13 cellular contexts compared by ENCODE assay signal in the genomic region with DNA sequence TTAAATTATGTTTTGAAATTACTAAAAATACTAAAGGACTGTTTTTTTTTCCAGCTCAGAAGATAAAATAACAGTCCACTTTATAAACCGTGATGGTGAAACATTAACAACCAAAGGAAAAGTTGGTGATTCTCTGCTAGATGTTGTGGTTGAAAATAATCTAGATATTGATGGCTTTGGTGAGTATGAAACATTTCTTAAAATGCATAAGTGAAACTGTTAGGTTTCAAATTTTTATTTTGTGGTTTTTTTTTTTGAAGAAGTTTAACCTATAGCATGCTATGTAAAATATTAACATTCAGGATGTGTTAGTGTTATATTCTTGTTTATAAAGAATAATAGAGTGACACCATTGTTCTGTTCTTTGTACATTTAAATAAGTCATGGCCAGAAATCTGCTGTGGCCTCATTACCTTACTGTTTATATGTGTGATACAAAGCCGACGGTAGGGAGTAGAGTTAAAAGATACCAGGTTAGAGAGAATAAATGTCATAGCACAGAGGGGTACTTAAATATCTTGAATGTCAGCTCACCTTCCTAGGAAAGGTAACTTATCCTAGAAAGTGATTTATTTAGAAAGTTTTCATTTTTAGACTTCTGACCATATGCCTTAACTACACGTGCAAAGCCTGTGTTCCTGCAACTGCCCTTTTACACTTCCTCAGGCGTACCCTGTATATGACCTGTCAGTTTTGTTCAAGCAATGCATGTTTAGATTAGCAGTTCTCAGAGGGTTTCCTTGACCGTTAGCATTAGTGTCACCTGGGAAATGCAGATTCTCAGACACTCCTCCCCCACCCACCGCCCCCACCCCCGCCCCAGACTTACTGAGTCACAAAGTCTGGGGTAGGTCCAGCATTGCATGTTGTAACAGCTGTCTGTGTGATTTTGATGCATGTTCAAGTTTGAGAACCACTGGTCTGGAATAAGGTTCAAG. TPM values are rescaled to one million over a fixed set of nuclear protein-coding genes. Genes with fewer than 3 reads are reported as not detected.
DNase-seq lines count a peak whose midpoint lies in the region; ATAC-seq and TF ChIP-seq lines count a peak whose summit lies in the region.
"Had no signal": no experiment of that assay in that cellular context is flagged by ENCODE, and none has a peak within 500 bp of the region (broad histone marks: within the 10 kb centered on the region; RNA-seq: fewer than 3 reads in every experiment).

No MANE protein-coding gene starts in this region.

- no peak overlapping the region for H2AK5ac ChIP-seq in IMR-90 (ENCODE audit: low read depth, low read length)

- H3K36me3 ChIP-seq in IMR-90 (ENCODE audit: control insufficient read depth, insufficient read depth, low read length): peaks cover 5% of the 10 kb centered on the region
- H3K36me3 ChIP-seq in mucosa of descending colon (ENCODE audit: low read depth): no peaks in the 10 kb centered on the region
- no peaks in the 10 kb centered on the region for H3K36me3 ChIP-seq in hepatocyte (replicated peaks; ENCODE audit: insufficient read depth, low read depth)

- H3K9ac ChIP-seq in IMR-90 (ENCODE audit: low read depth, low read length): no peak overlapping the region

- no peaks in the 10 kb centered on the region for H3K9me2 ChIP-seq in hepatocyte (replicated peaks; ENCODE audit: insufficient read depth)

- no peaks in the 10 kb centered on the region for H3K27me3 ChIP-seq in IMR-90 (ENCODE audit: control insufficient read depth, insufficient read depth, low read length)
- no peaks in the 10 kb centered on the region for H3K27me3 ChIP-seq in foreskin keratinocyte
- H3K27me3 ChIP-seq in hepatocyte: no peaks in the 10 kb centered on the region
- H3K27me3 ChIP-seq: suprapubic skin had no signal

- no peak overlapping the region for H2BK120ac ChIP-seq in IMR-90 (ENCODE audit: low read depth, low read length)

- no peak overlapping the region for H4K5ac ChIP-seq in IMR-90 (ENCODE audit: low read depth, low read length)

- no peak for TF ChIP-seq POLR2A in IMR-90 (IDR thresholded peaks at IDR 0.05; ENCODE audit: low read depth, low read length)

- no peak overlapping the region for H2AK9ac ChIP-seq in IMR-90 (replicated peaks; ENCODE audit: low read depth, low read length, poor library complexity)

- H3K4me1 ChIP-seq in IMR-90 (ENCODE audit: control insufficient read depth, insufficient read depth, low read length) (peaks cover 11% of the 10 kb centered on the region), foreskin keratinocyte (peaks cover 22% of the 10 kb centered on the region), mucosa of descending colon (ENCODE audit: low read depth) (peaks cover 13% of the 10 kb centered on the region), hepatocyte (ENCODE audit: insufficient read depth) (peaks cover 19% of the 10 kb centered on the region)

- no CpG with 5 or more reads among the region's 8 CpGs for WGBS in IMR-90 (ENCODE audit: extremely low coverage in 2 of 2, insufficient read length in 1 of 2), 2 experiments
- WGBS in hepatocyte (ENCODE audit: low lambda C conversion rate, missing lambda C conversion rate): 60% methylated on average over 8 of the region's 8 CpGs

- H4K20me1 ChIP-seq in IMR-90 (ENCODE audit: insufficient read depth, low read length) (peaks cover 25% of the 10 kb centered on the region), hepatocyte (ENCODE audit: insufficient read depth, poor library complexity, severe bottlenecking) (peaks cover 36% of the 10 kb centered on the region)

- no peak overlapping the region for H4K91ac ChIP-seq in IMR-90 (ENCODE audit: insufficient read depth, low read depth, low read length)

- POLR2A ChIA-PET in IMR-90 (lab: Charles Lee; ENCODE audit: unreplicated experiment): no interaction called here

- no TSS peak for BruUV-seq in IMR-90 (replicated peaks; lab: Mats Ljungman, UMichigan)

- ATAC-seq in GM21423 (IDR thresholded peaks at IDR 0.05; ENCODE audit: unreplicated experiment): peak; percentile 58
- ATAC-seq in IMR-90 (ENCODE audit: low read depth): no peak
- ATAC-seq in foreskin keratinocyte: peak; percentile 21
- no peak for ATAC-seq in mucosa of descending colon

- dilution Hi-C loops in IMR-90 (cut with HindIII; ENCODE audit: low sequenced_read_pairs, unreplicated experiment): no loop called here

- in situ Hi-C loops in Caki2 (cut with HindIII; ENCODE audit: low pct_unique_long_range_greater_than_20kb, low sequenced_read_pairs) (no loop called here), IMR-90 (cut with MboI; ENCODE audit: low sequenced_read_pairs) (no loop called here)

- peaks cover 6% of the 10 kb centered on the region; the same call in 1 of the 2 replicates for H3K9me1 ChIP-seq in IMR-90 (ENCODE audit: insufficient read depth, low read length)

- CTCF ChIA-PET in IMR-90 (lab: Yijun Ruan, JAX): interaction anchor here (0.6 kb wide), 1 partner anchor 170 kb away, joined by 7 read pairs; no protein-coding TSS in a partner anchor

- peaks cover 95% of the 10 kb centered on the region for H3K79me2 ChIP-seq in hepatocyte

- no peak overlapping the region for H2BK20ac ChIP-seq in IMR-90 (ENCODE audit: low read depth, low read length)

- H3K79me1 ChIP-seq in IMR-90 (ENCODE audit: low read depth in 1 of 2, low read length in 2 of 2): peaks cover 31 to 71% of the 10 kb centered on the region in 2 experiments

- H4K8ac ChIP-seq in IMR-90 (ENCODE audit: low read depth in 2 of 2, low read length in 2 of 2): no peak overlapping the region

- peak; percentile 43 for DNase-seq in Caki2 (ENCODE audit: low read depth)
- peak; percentile 39 for DNase-seq in IMR-90
- no peak for DNase-seq in foreskin keratinocyte
- DNase-seq in mucosa of descending colon: no peak
- no peak for DNase-seq in hepatocyte (ENCODE audit: low spot score)
- DNase-seq in GF-D8 (lab: John Stamatoyannopoulos, UW): no peak
- DNase-seq in DMS79 treated with DMSO at 0.1 percent for 48 hours (lab: John Stamatoyannopoulos, UW): no peak
- DNase-seq: NCI-H446; stimulated activated CD4-positive, alpha-beta T cell treated with anti-CD3 and anti-CD28 coated beads, Interleukin-12 subunit alpha, Interleukin-12 subunit beta, amount 100 ng/mL, for 4 hours; T1000 had no signal

- H3K14ac ChIP-seq in IMR-90 (replicated peaks; ENCODE audit: low read depth, low read length): no peak overlapping the region

- H2AFZ ChIP-seq in IMR-90 (replicated peaks; ENCODE audit: low read length, poor library complexity): no peak overlapping the region
- no peak overlapping the region for H2AFZ ChIP-seq in hepatocyte

- H3K4me2 ChIP-seq in IMR-90 (ENCODE audit: low read depth, low read length): peak overlapping the region; percentile 70; the same call in 1 of the 2 replicates
- no peak overlapping the region for H3K4me2 ChIP-seq in hepatocyte

- H3K27ac ChIP-seq in IMR-90 (ENCODE audit: insufficient read depth, low read length) (no peak overlapping the region), foreskin keratinocyte (no peak overlapping the region), hepatocyte (no peak overlapping the region)
- H3K27ac ChIP-seq: suprapubic skin had no signal

- no peak for TF ChIP-seq RAD21 in IMR-90 (IDR thresholded peaks at IDR 0.05; ENCODE audit: low read length)

- intact Hi-C loops in IMR-90 (cut with micrococcal nuclease): loop anchor here (10.0 kb wide), 1 partner anchor 1009 kb away; no protein-coding TSS in a partner anchor
- intact Hi-C loops in mucosa of descending colon (cut with DNase I, micrococcal nuclease): no loop called here

- H3K4me3 ChIP-seq in IMR-90 (ENCODE audit: insufficient read depth, low read depth, low read length) (no peak overlapping the region), mucosa of descending colon (no peak overlapping the region), hepatocyte (no peak overlapping the region)
- H3K4me3 ChIP-seq: suprapubic skin had no signal

- no peak overlapping the region for H2BK15ac ChIP-seq in IMR-90 (ENCODE audit: low read depth, low read length)

- no peak overlapping the region for H3K56ac ChIP-seq in IMR-90 (ENCODE audit: extremely low read depth, insufficient read depth, low read length)

- H3K18ac ChIP-seq in IMR-90 (ENCODE audit: low read depth, low read length): no peak overlapping the region

- no peak overlapping the region for H3K4ac ChIP-seq in IMR-90 (ENCODE audit: low read depth, low read length)

- TF ChIP-seq CTCF in IMR-90 (conservative IDR thresholded peaks at IDR 0.05; ENCODE audit: low read depth, low read length) (no peak), foreskin keratinocyte (conservative IDR thresholded peaks at IDR 0.05) (no peak), mucosa of descending colon (IDR thresholded peaks at IDR 0.05) (no peak), hepatocyte (IDR thresholded peaks at IDR 0.05; ENCODE audit: poor library complexity) (no peak)

- no peak overlapping the region for H3K23ac ChIP-seq in IMR-90 (ENCODE audit: low read depth, low read length)

- H2BK5ac ChIP-seq in IMR-90 (ENCODE audit: low read depth, low read length, poor library complexity, severe bottlenecking): no peak overlapping the region

- no peaks in the 10 kb centered on the region; the same call in 1 of the 2 replicates for H3K9me3 ChIP-seq in IMR-90 (ENCODE audit: control insufficient read depth, insufficient read depth, low read length)
- H3K9me3 ChIP-seq in mucosa of descending colon: no peaks in the 10 kb centered on the region
- H3K9me3 ChIP-seq in hepatocyte (ENCODE audit: low read depth): no peaks in the 10 kb centered on the region
- H3K9me3 ChIP-seq: Caco-2, suprapubic skin had no signal

TF ChIP-seq in IMR-90, 13 proteins besides CTCF, POLR2A, EP300 and RAD21:
- TF ChIP-seq RFX5 (IDR thresholded peaks at IDR 0.05; ENCODE audit: low read depth, low read length) (no peak), CEBPB (IDR thresholded peaks at IDR 0.05; ENCODE audit: low read depth, low read length) (peak; percentile 36; the same call in 1 of the 2 replicates)

RNA-seq across cellular contexts. Expression of a gene that starts 6.3 kb away (rescaled TPM):
- total RNA-seq in Caki2 (2014; rRNA removed; shearing (Covaris generic); ENCODE audit: low replicate concordance): 14.5 and 14.7 TPM in 2 replicates
- total RNA-seq in IMR-90 (2012; rRNA removed) (4.3 and 10.6 TPM in 2 replicates), foreskin keratinocyte (10.6 and 11.0 TPM in 2 replicates), mucosa of descending colon (10 to 100 TPM; 18.7 to 24.3 (median 19.0) TPM), hepatocyte (41.6 and 45.4 TPM in 2 replicates)
- polyA plus RNA-seq in IMR-90 (2012; rRNA removed) (4.8 and 5.1 TPM in 2 replicates), foreskin keratinocyte (8.7 and 10.0 TPM in 2 replicates), hepatocyte (28.2 and 42.5 TPM in 2 replicates)
- 2.9 and 5.3 TPM in 2 replicates for polyA plus RNA-seq in IMR-90 (2012; cell fraction: cytosol; rRNA removed)
- 2.0 and 2.1 TPM in 2 replicates for polyA plus RNA-seq in IMR-90 (2012; cell fraction: nucleus; rRNA removed; ENCODE audit: low replicate concordance)

Comparison
In these comparisons a context has a peak if more than half of its experiments do, and no peak if none do; other contexts are left out.
1. DNase-seq: peak in Caki2 (single experiment) and IMR-90 (single experiment); none in foreskin keratinocyte (0 of 2), mucosa of descending colon (0 of 3), hepatocyte (single experiment), GF-D8 (single experiment) and DMS79 treated with DMSO at 0.1 percent for 48 hours (single experiment).
2. ATAC-seq: peak in GM21423 (single experiment) and foreskin keratinocyte (single experiment); none in IMR-90 (single experiment) and mucosa of descending colon (single experiment).